Comparison of ENCODE assay signal across 28 cellular contexts in genomic region chr19:39568604-39569003, GRCh38. TPM values are rescaled to one million over a fixed set of nuclear protein-coding genes. Genes with fewer than 3 reads are reported as not detected.
A peak's percentile ranks its signal among the peaks of the same experiment; 100 is the strongest.
DNase-seq lines count a peak whose midpoint lies in the region; ATAC-seq and TF ChIP-seq lines count a peak whose summit lies in the region.
"Had no signal": no experiment of that assay in that cellular context is flagged by ENCODE, and none has a peak within 500 bp of the region (broad histone marks: within the 10 kb centered on the region; RNA-seq: fewer than 3 reads in every experiment).

No MANE protein-coding gene starts in this region.

- H3K9me3 ChIP-seq in HEK293 (ENCODE audit: control insufficient read depth, insufficient read depth, low read depth, low read length) (no peaks in the 10 kb centered on the region; the same call in none of the 2 replicates), aorta (ENCODE audit: control insufficient read depth, low read length) (peaks cover 1% of the 10 kb centered on the region), OCI-LY7 (ENCODE audit: low read length) (no peaks in the 10 kb centered on the region)
- H3K9me3 ChIP-seq: ovary, thyroid gland had no signal

- H4K20me1 ChIP-seq in OCI-LY7 (ENCODE audit: insufficient read depth, low read length): no peaks in the 10 kb centered on the region

- intact Hi-C loops in aorta (cut with DNase I) (no loop called here), OCI-LY7 (cut with micrococcal nuclease; ENCODE audit: unreplicated experiment) (no loop called here)

- CTCF ChIA-PET in HEK293 (lab: Yijun Ruan, JAX) (interaction anchor here (0.5 to 0.6 kb wide), 2 partner anchors 128 to 153 kb away, joined by 3 to 4 read pairs; no protein-coding TSS in a partner anchor), OCI-LY7 (lab: Charles Lee; ENCODE audit: unreplicated experiment) (no interaction called here)

- POLR2A ChIA-PET in HEK293 (lab: Yijun Ruan, JAX) (no interaction called here), OCI-LY7 (lab: Charles Lee) (no interaction called here)

- no peaks in the 10 kb centered on the region for H3K4me1 Mint-ChIP-seq in activated T-helper 17 cell treated with anti-CD3 and anti-CD28 coated beads, Interleukin-2, amount 50 U/mL, for 72 hours
- H3K4me1 Mint-ChIP-seq: activated naive CD4-positive, alpha-beta T cell treated with anti-CD3 and anti-CD28 coated beads, Interleukin-2, amount 50 U/mL, for 24 hours; naive thymus-derived CD8-positive, alpha-beta T cell; stimulated activated naive B cell treated with anti-CD40 and anti-IgM and Interleukin-4, amounts not matched to agents 10 μg/mL and 1 μg/mL and 100 μg/mL, for 72 hours had no signal

- H3K4me3 ChIP-seq in HEK293 (ENCODE audit: low read depth, low read length) (no peak overlapping the region), aorta (ENCODE audit: low read length in 2 of 2) (no peak overlapping the region), OCI-LY7 (ENCODE audit: low read depth, low read length, poor library complexity, severe bottlenecking) (no peak overlapping the region)
- H3K4me3 ChIP-seq: GM12878, ovary, thyroid gland had no signal

- no peaks in the 10 kb centered on the region for H3K9me2 ChIP-seq in OCI-LY7 (ENCODE audit: insufficient read depth, low read length)

- H3K4me3 Mint-ChIP-seq in activated T-helper 17 cell treated with anti-CD3 and anti-CD28 coated beads, Interleukin-2, amount 50 U/mL, for 72 hours: no peak overlapping the region
- H3K4me3 Mint-ChIP-seq: activated CD4-positive, alpha-beta memory T cell treated with anti-CD3 and anti-CD28 coated beads, Interleukin-2, amount 10 ng/mL, durations not matched to agents 7 days and 5 days; activated naive CD4-positive, alpha-beta T cell treated with anti-CD3 and anti-CD28 coated beads, Interleukin-2, amount 50 U/mL, for 24 hours; naive thymus-derived CD8-positive, alpha-beta T cell; stimulated activated naive B cell treated with anti-CD40 and anti-IgM and Interleukin-4, amounts not matched to agents 10 μg/mL and 1 μg/mL and 100 μg/mL, for 72 hours; T-helper 1 cell treated with Interleukin-12 subunit alpha and Interleukin-12 subunit beta and Interleukin-4 antibody, amounts not matched to agents 30 μg/mL and 1 μg/mL, for 36 hours had no signal

- no peak overlapping the region for H3K4me2 ChIP-seq in OCI-LY7 (ENCODE audit: low read length)

- peaks cover 0 to 3% of the 10 kb centered on the region in 2 donors for H3K27me3 ChIP-seq in aorta (ENCODE audit: control insufficient read depth in 1 of 2, insufficient read depth in 2 of 2, low read length in 1 of 2)
- H3K27me3 ChIP-seq: ovary, thyroid gland had no signal

- no peak overlapping the region for H3K27ac ChIP-seq in HEK293 (ENCODE audit: extremely low read depth, low read depth, low read length)
- H3K27ac ChIP-seq in aorta (ENCODE audit: low read depth in 1 of 2, low read length in 2 of 2): no peak overlapping the region
- no peak overlapping the region for H3K27ac ChIP-seq in OCI-LY7 (ENCODE audit: low read depth, low read length, poor library complexity, severe bottlenecking)
- H3K27ac ChIP-seq: ovary, thyroid gland, WERI-Rb-1 had no signal

- H2AFZ ChIP-seq in OCI-LY7 (ENCODE audit: low read length): no peak overlapping the region

- H3K9me3 Mint-ChIP-seq in activated T-helper 17 cell treated with anti-CD3 and anti-CD28 coated beads, Interleukin-2, amount 50 U/mL, for 72 hours: no peaks in the 10 kb centered on the region
- H3K9me3 Mint-ChIP-seq: activated naive CD4-positive, alpha-beta T cell treated with anti-CD3 and anti-CD28 coated beads, Interleukin-2, amount 50 U/mL, for 24 hours had no signal

- no peaks in the 10 kb centered on the region for H3K79me2 ChIP-seq in OCI-LY7 (ENCODE audit: insufficient read depth, low read depth, low read length)

- no TSS peak for BruUV-seq in OCI-LY7 (replicated peaks; lab: Mats Ljungman, UMichigan)

- H3K27ac Mint-ChIP-seq in activated T-helper 17 cell treated with anti-CD3 and anti-CD28 coated beads, Interleukin-2, amount 50 U/mL, for 72 hours: no peak overlapping the region
- H3K27ac Mint-ChIP-seq: activated CD4-positive, alpha-beta memory T cell treated with anti-CD3 and anti-CD28 coated beads, Interleukin-2, amount 10 ng/mL, durations not matched to agents 7 days and 5 days; activated naive CD4-positive, alpha-beta T cell treated with anti-CD3 and anti-CD28 coated beads, Interleukin-2, amount 50 U/mL, for 24 hours; naive thymus-derived CD8-positive, alpha-beta T cell; stimulated activated naive B cell treated with anti-CD40 and anti-IgM and Interleukin-4, amounts not matched to agents 10 μg/mL and 1 μg/mL and 100 μg/mL, for 72 hours; T-helper 1 cell treated with Interleukin-12 subunit alpha and Interleukin-12 subunit beta and Interleukin-4 antibody, amounts not matched to agents 30 μg/mL and 1 μg/mL, for 36 hours had no signal

- peak; percentile 63 for ATAC-seq in activated T-helper 17 cell treated with anti-CD3 and anti-CD28 coated beads, Interleukin-2, amount 50 U/mL, for 72 hours (replicated peaks)
- ATAC-seq in aorta (ENCODE audit: low FRiP score): no peak
- ATAC-seq: GM12878; naive thymus-derived CD8-positive, alpha-beta T cell; sciatic nerve; stimulated activated naive B cell treated with anti-CD40 and anti-IgM and Interleukin-4, amounts not matched to agents 10 μg/mL and 1 μg/mL and 100 μg/mL, for 72 hours had no signal

- H3K36me3 ChIP-seq in HEK293 (ENCODE audit: control insufficient read depth in 2 of 2, insufficient read depth in 1 of 2, low read length in 2 of 2) (no peaks in the 10 kb centered on the region), aorta (ENCODE audit: control insufficient read depth in 1 of 2, insufficient read depth in 2 of 2, low read length in 1 of 2) (no peaks in the 10 kb centered on the region), OCI-LY7 (ENCODE audit: insufficient read depth, low read length) (no peaks in the 10 kb centered on the region)
- H3K36me3 ChIP-seq: ovary, thyroid gland, WERI-Rb-1 had no signal

- no peaks in the 10 kb centered on the region for H3K36me3 Mint-ChIP-seq in activated T-helper 17 cell treated with anti-CD3 and anti-CD28 coated beads, Interleukin-2, amount 50 U/mL, for 72 hours (ENCODE audit: low read depth)
- H3K36me3 Mint-ChIP-seq: activated naive CD4-positive, alpha-beta T cell treated with anti-CD3 and anti-CD28 coated beads, Interleukin-2, amount 50 U/mL, for 24 hours; stimulated activated naive B cell treated with anti-CD40 and anti-IgM and Interleukin-4, amounts not matched to agents 10 μg/mL and 1 μg/mL and 100 μg/mL, for 72 hours had no signal

- H3K4me1 ChIP-seq in HEK293 (ENCODE audit: control insufficient read depth, insufficient read depth, low read length) (0 out of 2 replicates have a peak, but pooled peaks cover 4% of the 10 kb centered on the region), aorta (ENCODE audit: control insufficient read depth in 1 of 2, insufficient read depth in 2 of 2, low read length in 2 of 2) (no peaks in the 10 kb centered on the region), OCI-LY7 (ENCODE audit: insufficient read depth, low read length, poor library complexity, severe bottlenecking) (no peaks in the 10 kb centered on the region)

- in situ Hi-C loops in Caki2 (cut with HindIII; ENCODE audit: low pct_unique_long_range_greater_than_20kb, low sequenced_read_pairs): no loop called here

- peak; percentile 24 for DNase-seq in Caki2 (ENCODE audit: low read depth)
- DNase-seq in kidney tubule cell (ENCODE audit: low spot score): peak; percentile 68
- no peak for DNase-seq in cerebellar nuclear complex (lab: John Stamatoyannopoulos, UW)
- DNase-seq in activated naive CD4-positive, alpha-beta T cell treated with anti-CD3 and anti-CD28 coated beads, Interleukin-2, amount 50 U/mL, for 16 hours: no peak
- no peak for DNase-seq in aorta
- no peak for DNase-seq in OCI-LY7 (ENCODE audit: low spot score)
- DNase-seq: activated CD4-positive, alpha-beta memory T cell treated with anti-CD3 and anti-CD28 coated beads, Interleukin-2, amount 10 ng/mL, durations not matched to agents 7 days and 5 days; foreskin melanocyte; GF-D8; KG1; naive thymus-derived CD8-positive, alpha-beta T cell; NCI-H1092; NCI-H2081; NCI-H446; ovary; Right ventricle myocardium superior; stimulated activated naive B cell treated with anti-CD40 and anti-IgM and Interleukin-4, amounts not matched to agents 10 μg/mL and 1 μg/mL and 100 μg/mL, for 72 hours; thyroid gland; WERI-Rb-1 had no signal

- H3K27me3 Mint-ChIP-seq in activated T-helper 17 cell treated with anti-CD3 and anti-CD28 coated beads, Interleukin-2, amount 50 U/mL, for 72 hours: peaks cover 22% of the 10 kb centered on the region
- H3K27me3 Mint-ChIP-seq: activated naive CD4-positive, alpha-beta T cell treated with anti-CD3 and anti-CD28 coated beads, Interleukin-2, amount 50 U/mL, for 24 hours had no signal

- WGBS in aorta, 2 donors: 40 to 52% methylated on average over 3 of the region's 3 CpGs

- TF ChIP-seq CTCF in HEK293 (tag by site-specific recombination; IDR thresholded peaks at IDR 0.05) (no peak), OCI-LY7 (conservative IDR thresholded peaks at IDR 0.05; ENCODE audit: low read length) (no peak)

TF ChIP-seq in HEK293, 187 proteins besides CTCF, POLR2A, EP300 and RAD21 (continues in another document):
- TF ChIP-seq ZBTB21 (tag by site-specific recombination; IDR thresholded peaks at IDR 0.05): peak; percentile 89

RNA-seq across cellular contexts. Expression of gene EID2, which starts 28.6 kb away (rescaled TPM):
- total RNA-seq in Caki2 (2014; rRNA removed; shearing (Covaris generic); ENCODE audit: low replicate concordance): 16.4 and 18.8 TPM in 2 replicates
- 10 to 100 TPM in 1 of 2 donors, 1 to 10 TPM in 1; 9.4 to 13.4 TPM for total RNA-seq in activated T-helper 17 cell treated with anti-CD3 and anti-CD28 coated beads, Interleukin-2, amount 50 U/mL, for 72 hours
- 10 to 100 TPM in 1 of 2 donors, 1 to 10 TPM in 1; 9.7 to 13.0 TPM for total RNA-seq in aorta
- 10 to 100 TPM in 1 of 2 donors, 1 to 10 TPM in 1; 8.0 to 12.6 TPM for polyA plus RNA-seq in aorta
- total RNA-seq in OCI-LY7 (2014; rRNA removed; shearing (Covaris generic)): 19.1 and 22.9 TPM in 2 replicates
- 17.3 and 20.7 TPM in 2 replicates for total RNA-seq in OCI-LY7 (2022)

RNA-seq across cellular contexts. Expression of gene LGALS13, which starts 33.7 kb away (rescaled TPM):
- not detected in 2 replicates for total RNA-seq in Caki2 (2014; rRNA removed; shearing (Covaris generic); ENCODE audit: low replicate concordance)
- not detected for total RNA-seq in activated T-helper 17 cell treated with anti-CD3 and anti-CD28 coated beads, Interleukin-2, amount 50 U/mL, for 72 hours
- total RNA-seq in aorta (not detected), OCI-LY7 (2022) (not detected in 2 replicates)
- not detected for polyA plus RNA-seq in aorta
- total RNA-seq in OCI-LY7 (2014; rRNA removed; shearing (Covaris generic)): not detected in 2 replicates
- total RNA-seq: activated CD4-positive, alpha-beta memory T cell treated with anti-CD3 and anti-CD28 coated beads, Interleukin-2, amount 10 ng/mL, durations not matched to agents 7 days and 5 days; GM12878; kidney epithelial cell; mesenteric fat pad; naive thymus-derived CD8-positive, alpha-beta T cell; ovary; Right ventricle myocardium superior; sciatic nerve; thyroid gland had no signal
- polyA plus RNA-seq: BJ; GM12878; naive thymus-derived CD8-positive, alpha-beta T cell; ovary had no signal

RNA-seq across cellular contexts. Expression of gene EID2B, which starts 36.0 kb away (rescaled TPM):
- total RNA-seq in Caki2 (2014; rRNA removed; shearing (Covaris generic); ENCODE audit: low replicate concordance): 6.2 and 10.2 TPM in 2 replicates
- total RNA-seq in activated T-helper 17 cell treated with anti-CD3 and anti-CD28 coated beads, Interleukin-2, amount 50 U/mL, for 72 hours: 1 to 10 TPM; 2.8 to 3.2 TPM
- total RNA-seq in aorta (1 to 10 TPM; 3.2 to 3.3 TPM), OCI-LY7 (2022) (8.7 and 8.8 TPM in 2 replicates)
- polyA plus RNA-seq in aorta: 1 to 10 TPM in 1 of 2 donors, under 1 TPM in 1; 0.75 to 6.0 TPM
- 11.7 and 13.9 TPM in 2 replicates for total RNA-seq in OCI-LY7 (2014; rRNA removed; shearing (Covaris generic))

RNA-seq across cellular contexts. Expression of gene SELENOV, which starts 53.7 kb away (rescaled TPM):
- total RNA-seq in Caki2 (2014; rRNA removed; shearing (Covaris generic); ENCODE audit: low replicate concordance): not detected in 2 replicates
- not detected for total RNA-seq in activated T-helper 17 cell treated with anti-CD3 and anti-CD28 coated beads, Interleukin-2, amount 50 U/mL, for 72 hours
- total RNA-seq in aorta: not detected
- polyA plus RNA-seq in aorta: not detected
- not detected in 2 replicates for total RNA-seq in OCI-LY7 (2014; rRNA removed; shearing (Covaris generic))
- total RNA-seq in OCI-LY7 (2022): not detected in 2 replicates
- total RNA-seq: activated CD4-positive, alpha-beta memory T cell treated with anti-CD3 and anti-CD28 coated beads, Interleukin-2, amount 10 ng/mL, durations not matched to agents 7 days and 5 days; GM12878; mesenteric fat pad; naive thymus-derived CD8-positive, alpha-beta T cell; Right ventricle myocardium superior; sciatic nerve had no signal
- polyA plus RNA-seq: BJ; GM12878; naive thymus-derived CD8-positive, alpha-beta T cell had no signal

Comparison
In these comparisons a context has a peak if more than half of its experiments do, and no peak if none do; other contexts are left out.
1. DNase-seq: peak in Caki2 (single experiment) and kidney tubule cell (single experiment); none in cerebellar nuclear complex (0 of 2), activated naive CD4-positive, alpha-beta T cell treated with anti-CD3 and anti-CD28 coated beads, Interleukin-2, amount 50 U/mL, for 16 hours (single experiment), aorta (0 of 2) and OCI-LY7 (single experiment).